1 cellular context compared by ENCODE assay signal in genomic region chr3:167350245-167350862, GRCh38.
TF ChIP-seq lines count a peak whose summit lies in the region.

No MANE protein-coding gene starts in this region.

TF ChIP-seq in WTC11, 78 proteins besides CTCF, POLR2A, EP300 and RAD21 (continued from another document):
- TF ChIP-seq, protein P1, sequence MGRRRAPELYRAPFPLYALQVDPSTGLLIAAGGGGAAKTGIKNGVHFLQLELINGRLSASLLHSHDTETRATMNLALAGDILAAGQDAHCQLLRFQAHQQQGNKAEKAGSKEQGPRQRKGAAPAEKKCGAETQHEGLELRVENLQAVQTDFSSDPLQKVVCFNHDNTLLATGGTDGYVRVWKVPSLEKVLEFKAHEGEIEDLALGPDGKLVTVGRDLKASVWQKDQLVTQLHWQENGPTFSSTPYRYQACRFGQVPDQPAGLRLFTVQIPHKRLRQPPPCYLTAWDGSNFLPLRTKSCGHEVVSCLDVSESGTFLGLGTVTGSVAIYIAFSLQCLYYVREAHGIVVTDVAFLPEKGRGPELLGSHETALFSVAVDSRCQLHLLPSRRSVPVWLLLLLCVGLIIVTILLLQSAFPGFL (CRISPR knock-in tag; IDR thresholded peaks at IDR 0.05; ENCODE audit: borderline replicate concordance): no peak
- TF ChIP-seq FOXP1 (CRISPR knock-in tag; IDR thresholded peaks at IDR 0.05; ENCODE audit: borderline replicate concordance) (no peak), ELF4 (CRISPR knock-in tag; IDR thresholded peaks at IDR 0.05; ENCODE audit: low read depth) (no peak), MYBL2 (CRISPR knock-in tag; IDR thresholded peaks at IDR 0.05) (no peak), GRHL2 (CRISPR knock-in tag; IDR thresholded peaks at IDR 0.05; ENCODE audit: insufficient replicate concordance, severe bottlenecking) (no peak), PRRX2 (CRISPR knock-in tag; IDR thresholded peaks at IDR 0.05) (no peak), ZBTB43 (CRISPR knock-in tag; IDR thresholded peaks at IDR 0.05) (no peak)
- TF ChIP-seq, protein P2, sequence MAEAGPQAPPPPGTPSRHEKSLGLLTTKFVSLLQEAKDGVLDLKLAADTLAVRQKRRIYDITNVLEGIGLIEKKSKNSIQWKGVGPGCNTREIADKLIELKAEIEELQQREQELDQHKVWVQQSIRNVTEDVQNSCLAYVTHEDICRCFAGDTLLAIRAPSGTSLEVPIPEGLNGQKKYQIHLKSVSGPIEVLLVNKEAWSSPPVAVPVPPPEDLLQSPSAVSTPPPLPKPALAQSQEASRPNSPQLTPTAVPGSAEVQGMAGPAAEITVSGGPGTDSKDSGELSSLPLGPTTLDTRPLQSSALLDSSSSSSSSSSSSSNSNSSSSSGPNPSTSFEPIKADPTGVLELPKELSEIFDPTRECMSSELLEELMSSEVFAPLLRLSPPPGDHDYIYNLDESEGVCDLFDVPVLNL (CRISPR knock-in tag; IDR thresholded peaks at IDR 0.05; ENCODE audit: borderline replicate concordance, low read depth): no peak
- TF ChIP-seq, protein P3, sequence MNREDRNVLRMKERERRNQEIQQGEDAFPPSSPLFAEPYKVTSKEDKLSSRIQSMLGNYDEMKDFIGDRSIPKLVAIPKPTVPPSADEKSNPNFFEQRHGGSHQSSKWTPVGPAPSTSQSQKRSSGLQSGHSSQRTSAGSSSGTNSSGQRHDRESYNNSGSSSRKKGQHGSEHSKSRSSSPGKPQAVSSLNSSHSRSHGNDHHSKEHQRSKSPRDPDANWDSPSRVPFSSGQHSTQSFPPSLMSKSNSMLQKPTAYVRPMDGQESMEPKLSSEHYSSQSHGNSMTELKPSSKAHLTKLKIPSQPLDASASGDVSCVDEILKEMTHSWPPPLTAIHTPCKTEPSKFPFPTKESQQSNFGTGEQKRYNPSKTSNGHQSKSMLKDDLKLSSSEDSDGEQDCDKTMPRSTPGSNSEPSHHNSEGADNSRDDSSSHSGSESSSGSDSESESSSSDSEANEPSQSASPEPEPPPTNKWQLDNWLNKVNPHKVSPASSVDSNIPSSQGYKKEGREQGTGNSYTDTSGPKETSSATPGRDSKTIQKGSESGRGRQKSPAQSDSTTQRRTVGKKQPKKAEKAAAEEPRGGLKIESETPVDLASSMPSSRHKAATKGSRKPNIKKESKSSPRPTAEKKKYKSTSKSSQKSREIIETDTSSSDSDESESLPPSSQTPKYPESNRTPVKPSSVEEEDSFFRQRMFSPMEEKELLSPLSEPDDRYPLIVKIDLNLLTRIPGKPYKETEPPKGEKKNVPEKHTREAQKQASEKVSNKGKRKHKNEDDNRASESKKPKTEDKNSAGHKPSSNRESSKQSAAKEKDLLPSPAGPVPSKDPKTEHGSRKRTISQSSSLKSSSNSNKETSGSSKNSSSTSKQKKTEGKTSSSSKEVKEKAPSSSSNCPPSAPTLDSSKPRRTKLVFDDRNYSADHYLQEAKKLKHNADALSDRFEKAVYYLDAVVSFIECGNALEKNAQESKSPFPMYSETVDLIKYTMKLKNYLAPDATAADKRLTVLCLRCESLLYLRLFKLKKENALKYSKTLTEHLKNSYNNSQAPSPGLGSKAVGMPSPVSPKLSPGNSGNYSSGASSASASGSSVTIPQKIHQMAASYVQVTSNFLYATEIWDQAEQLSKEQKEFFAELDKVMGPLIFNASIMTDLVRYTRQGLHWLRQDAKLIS (CRISPR knock-in tag; IDR thresholded peaks at IDR 0.05; ENCODE audit: borderline replicate concordance): no peak
